ENCODE assay signal across 8 cellular contexts in genomic region chr7:75878769-75879596, GRCh38. TPM values are rescaled to one million over a fixed set of nuclear protein-coding genes. Genes with fewer than 3 reads are reported as not detected.
A peak's percentile ranks its signal among the peaks of the same experiment; 100 is the strongest.
DNase-seq lines count a peak whose midpoint lies in the region; TF ChIP-seq lines count a peak whose summit lies in the region.

Gene RHBDD2 (plus strand): TSS chr7:75879034. CDS start chr7:75879083, 49 bp downstream.

- H3K4me3 ChIP-seq in MM.1S (ENCODE audit: low read length): peak within 1 kb of the TSS; percentile 92
- H3K4me3 ChIP-seq in fibroblast of the aortic adventitia (ENCODE audit: low read depth, low read length): peak within 1 kb of the TSS; percentile 78

- 0 out of 2 replicates have a peak, but pooled peaks cover 8% of the 10 kb centered on the region for H3K36me3 ChIP-seq in MM.1S (replicated peaks; ENCODE audit: insufficient read depth, low read length)

- H2AFZ ChIP-seq in MM.1S (ENCODE audit: low read length): peak within 1 kb of the TSS; percentile 90

- H3K27ac Mint-ChIP-seq in nephron: peak within 1 kb of the TSS; percentile 82 to 96 (median 90)
- H3K27ac Mint-ChIP-seq in stimulated activated naive CD8-positive, alpha-beta T cell treated with anti-CD3 and anti-CD28 coated beads, Interleukin-15, Interleukin-2, amounts not matched to agents 100 ng/mL and 50 ng/mL, for 24 hours: peak within 1 kb of the TSS; percentile 98

- H3K9me3 Mint-ChIP-seq in nephron: no peaks in the 10 kb centered on the region
- H3K9me3 Mint-ChIP-seq in stimulated activated naive CD8-positive, alpha-beta T cell treated with anti-CD3 and anti-CD28 coated beads, Interleukin-15, Interleukin-2, amounts not matched to agents 100 ng/mL and 50 ng/mL, for 24 hours: no peaks in the 10 kb centered on the region

- peak within 1 kb of the TSS; percentile 94 to 96 (median 94) for H3K4me3 Mint-ChIP-seq in nephron
- peak within 1 kb of the TSS; percentile 100 for H3K4me3 Mint-ChIP-seq in stimulated activated naive CD8-positive, alpha-beta T cell treated with anti-CD3 and anti-CD28 coated beads, Interleukin-15, Interleukin-2, amounts not matched to agents 100 ng/mL and 50 ng/mL, for 24 hours

- peak; percentile 91 for DNase-seq in ELR (ENCODE audit: low read depth)
- peak; percentile 94 for DNase-seq in HCEC 1CT
- DNase-seq in MM.1S: peak; percentile 94
- DNase-seq in SHP77 treated with DMSO at 0.1 percent for 48 hours (lab: John Stamatoyannopoulos, UW): peak; percentile 73
- peak; percentile 99 for DNase-seq in activated effector memory CD4-positive, alpha-beta T cell treated with anti-CD3 and anti-CD28 coated beads, Interleukin-2, amount 50 U/mL, for 16 hours
- peak; percentile 90 for DNase-seq in fibroblast of the aortic adventitia (ENCODE audit: low read depth)

- peaks cover 17% of the 10 kb centered on the region for H3F3A ChIP-seq in MM.1S (ENCODE audit: insufficient read depth, low read length)

- H3K4me1 ChIP-seq in MM.1S (ENCODE audit: low read length): peaks cover 37% of the 10 kb centered on the region

- H4K20me1 ChIP-seq in MM.1S (ENCODE audit: insufficient read depth, low read length): no peaks in the 10 kb centered on the region

- no peaks in the 10 kb centered on the region for H3K27me3 ChIP-seq in MM.1S (replicated peaks; ENCODE audit: insufficient read depth, low read length)

- peaks cover 38% of the 10 kb centered on the region for H3K79me2 ChIP-seq in MM.1S (ENCODE audit: low read length)

- H3K27ac ChIP-seq in MM.1S (ENCODE audit: low read length): peak within 1 kb of the TSS; percentile 47; the same call in 1 of the 2 replicates

- TF ChIP-seq CTCF in MM.1S (IDR thresholded peaks at IDR 0.05; ENCODE audit: low read length): no peak
- TF ChIP-seq CTCF in fibroblast of the aortic adventitia (IDR thresholded peaks at IDR 0.05; ENCODE audit: insufficient read depth, low read length): no peak
- peak in 1 of 3 experiments; percentile 19 for TF ChIP-seq CTCF in nephron (IDR thresholded peaks at IDR 0.05; ENCODE audit: unreplicated experiment in 3 of 3)

- peaks cover 26% of the 10 kb centered on the region for H3K36me3 Mint-ChIP-seq in nephron (ENCODE audit: low read depth)
- H3K36me3 Mint-ChIP-seq in stimulated activated naive CD8-positive, alpha-beta T cell treated with anti-CD3 and anti-CD28 coated beads, Interleukin-15, Interleukin-2, amounts not matched to agents 100 ng/mL and 50 ng/mL, for 24 hours (ENCODE audit: low read depth): peaks cover 38% of the 10 kb centered on the region

- H3K9ac ChIP-seq in MM.1S (ENCODE audit: low read length): peak within 1 kb of the TSS; percentile 90

- peaks cover 30% of the 10 kb centered on the region for H3K4me1 Mint-ChIP-seq in nephron
- H3K4me1 Mint-ChIP-seq in stimulated activated naive CD8-positive, alpha-beta T cell treated with anti-CD3 and anti-CD28 coated beads, Interleukin-15, Interleukin-2, amounts not matched to agents 100 ng/mL and 50 ng/mL, for 24 hours (ENCODE audit: low read depth): peaks cover 36% of the 10 kb centered on the region

- no peaks in the 10 kb centered on the region for H3K9me3 ChIP-seq in MM.1S (replicated peaks; ENCODE audit: insufficient read depth, low read length)

- H3K4me2 ChIP-seq in MM.1S (ENCODE audit: low read depth, low read length): peak within 1 kb of the TSS; percentile 93

- H3K27me3 Mint-ChIP-seq in nephron (ENCODE audit: low read depth): no peaks in the 10 kb centered on the region
- H3K27me3 Mint-ChIP-seq in stimulated activated naive CD8-positive, alpha-beta T cell treated with anti-CD3 and anti-CD28 coated beads, Interleukin-15, Interleukin-2, amounts not matched to agents 100 ng/mL and 50 ng/mL, for 24 hours: no peaks in the 10 kb centered on the region

- H3K9me2 ChIP-seq in MM.1S (replicated peaks; ENCODE audit: insufficient read depth, low read length): no peaks in the 10 kb centered on the region

RNA-seq across cellular contexts. Expression of gene RHBDD2, which starts in this region (rescaled TPM):
- total RNA-seq in fibroblast of the aortic adventitia (ENCODE audit: low replicate concordance): 28.7 and 50.3 TPM in 2 replicates

Comparison
In these comparisons a context has a peak if more than half of its experiments do, and no peak if none do; other contexts are left out.
1. Peak in every context shown above with its lines: DNase-seq, H3K4me3 ChIP-seq and H3K27ac ChIP-seq.